8 cellular contexts compared by ENCODE assay signal in the genomic region with DNA sequence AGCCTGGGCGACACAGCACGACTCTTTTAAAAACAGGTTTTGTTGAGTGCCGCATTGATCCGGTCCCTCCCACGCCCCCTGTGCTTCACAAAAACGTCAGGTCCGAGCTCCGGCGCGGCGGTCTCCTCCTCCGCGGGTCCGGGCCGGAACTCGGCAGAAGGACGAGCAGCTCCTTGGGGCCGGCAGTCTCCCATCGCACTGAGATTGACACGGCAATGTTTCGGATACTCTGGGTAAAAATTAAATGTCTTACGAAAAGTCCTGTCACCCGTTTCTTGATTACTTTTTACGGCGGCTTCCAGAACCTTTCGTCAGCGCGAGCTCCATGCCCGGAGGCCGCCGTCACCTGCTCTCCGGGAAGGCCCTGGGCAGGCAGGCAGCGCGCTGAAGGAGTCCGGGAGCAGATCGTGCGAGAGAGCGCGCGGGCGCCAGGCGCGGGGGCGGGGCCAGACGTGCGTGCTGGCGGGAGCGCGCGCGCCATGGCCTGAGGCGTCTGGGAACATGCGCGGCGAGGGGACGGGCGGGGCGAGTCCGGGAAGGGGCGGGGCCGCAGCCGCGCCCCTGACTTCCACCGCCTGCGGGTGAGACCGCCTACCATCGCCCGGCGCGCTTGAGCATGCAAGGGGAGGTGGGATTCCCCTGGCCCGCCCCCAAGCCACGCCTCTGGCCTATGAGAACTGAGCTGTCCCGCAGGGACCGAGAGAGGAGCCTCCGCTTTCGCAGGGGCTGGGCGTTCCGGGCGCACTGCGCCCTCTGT. TPM values are rescaled to one million over a fixed set of nuclear protein-coding genes. Genes with fewer than 3 reads are reported as not detected.
DNase-seq lines count a peak whose midpoint lies in the region; ATAC-seq and TF ChIP-seq lines count a peak whose summit lies in the region.

No MANE protein-coding gene starts in this region.

- no peaks in the 10 kb centered on the region for H3K9me3 ChIP-seq in liver (ENCODE audit: control insufficient read depth in 4 of 4, low read length in 3 of 4)

- no peaks in the 10 kb centered on the region for H3K9me3 Mint-ChIP-seq in dendritic cell treated with granulocyte-macrophage colony-stimulating factor and Interleukin-4, amounts not matched to agents 40 ng/mL and 50 ng/mL, for 4 days

- peaks cover 9% of the 10 kb centered on the region for H3K4me1 Mint-ChIP-seq in dendritic cell treated with granulocyte-macrophage colony-stimulating factor and Interleukin-4, amounts not matched to agents 40 ng/mL and 50 ng/mL, for 4 days (ENCODE audit: low read depth)

- H3K4me3 ChIP-seq in liver (ENCODE audit: low read depth in 1 of 3, low read length in 3 of 3), result peak overlapping the region; percentile 43 to 79 (median 71)

- peaks cover 0 to 8% (median 4%) of the 10 kb centered on the region in 4 donors for H3K36me3 ChIP-seq in liver (ENCODE audit: control insufficient read depth in 4 of 4, insufficient read depth in 3 of 4, low read depth in 1 of 4, low read length in 3 of 4)

- H3K27me3 Mint-ChIP-seq in dendritic cell treated with granulocyte-macrophage colony-stimulating factor and Interleukin-4, amounts not matched to agents 40 ng/mL and 50 ng/mL, for 4 days, result no peaks in the 10 kb centered on the region

- H3K36me3 Mint-ChIP-seq in dendritic cell treated with granulocyte-macrophage colony-stimulating factor and Interleukin-4, amounts not matched to agents 40 ng/mL and 50 ng/mL, for 4 days (ENCODE audit: low read depth), result peaks cover 25% of the 10 kb centered on the region

- DNase-seq in CD1c-positive myeloid dendritic cell (ENCODE audit: extremely low spot score) (peak; percentile 100), NCI-H748 treated with DMSO at 0.1 percent for 48 hours (lab: John Stamatoyannopoulos, UW) (peak; percentile 87)
- DNase-seq in activated CD4-positive, alpha-beta T cell treated with anti-CD3 and anti-CD28 coated beads, Interleukin-2, amount 50 U/mL, for 4 hours, result peak; percentile 100
- DNase-seq in stimulated activated CD4-positive, alpha-beta T cell treated with anti-CD3 and anti-CD28 coated beads, Interleukin-4, amount 100 ng/mL, for 1 hour, result peak; percentile 99

- peak overlapping the region; percentile 98 for H3K27ac Mint-ChIP-seq in dendritic cell treated with granulocyte-macrophage colony-stimulating factor and Interleukin-4, amounts not matched to agents 40 ng/mL and 50 ng/mL, for 4 days

- TF ChIP-seq CTCF in liver (IDR thresholded peaks at IDR 0.05; ENCODE audit: low read depth, low read length, missing input control), result no peak

- intact Hi-C loops in dendritic cell treated with granulocyte-macrophage colony-stimulating factor and Interleukin-4, amounts not matched to agents 40 ng/mL and 50 ng/mL, for 4 days (cut with micrococcal nuclease), result loop anchor here (1.0 to 2.0 kb wide), 4 partner anchors 18 to 271 kb away; a partner anchor contains a TSS

- peak; percentile 91 to 93 for TF ChIP-seq RAD21 in liver (IDR thresholded peaks at IDR 0.05)

- under 1% methylated on average over 80 of the region's 80 CpGs for WGBS in liver

- ATAC-seq in GM19397 (IDR thresholded peaks at IDR 0.05; ENCODE audit: unreplicated experiment), result peak; percentile 89
- ATAC-seq in HG03565 (IDR thresholded peaks at IDR 0.05; ENCODE audit: unreplicated experiment), result peak; percentile 94

- H3K4me1 ChIP-seq in liver (ENCODE audit: control insufficient read depth in 4 of 4, insufficient read depth in 4 of 4, low read length in 3 of 4), result peaks cover 0 to 2% (median 0%) of the 10 kb centered on the region in 4 donors

- peak overlapping the region; percentile 91 for H3K4me3 Mint-ChIP-seq in dendritic cell treated with granulocyte-macrophage colony-stimulating factor and Interleukin-4, amounts not matched to agents 40 ng/mL and 50 ng/mL, for 4 days

- H3K27ac ChIP-seq in liver (ENCODE audit: low read depth in 1 of 2, low read length in 2 of 2), result peak overlapping the region; percentile 96

- peak overlapping the region; percentile 87 to 92 for H3K9ac ChIP-seq in liver (ENCODE audit: low read depth in 1 of 2, low read length in 2 of 2)

- no peaks in the 10 kb centered on the region for H3K27me3 ChIP-seq in liver (ENCODE audit: control insufficient read depth in 4 of 4, insufficient read depth in 4 of 4, low read length in 3 of 4)

TF ChIP-seq in liver, 16 proteins besides CTCF, POLR2A, EP300 and RAD21:
- TF ChIP-seq HNF4A (conservative IDR thresholded peaks at IDR 0.05) (no peak), SP1 (IDR thresholded peaks at IDR 0.05) (peak; percentile 86), GABPA (IDR thresholded peaks at IDR 0.05 in 1 of 2, conservative IDR thresholded peaks at IDR 0.05 in 1 of 2) (no peak), YY1 (IDR thresholded peaks at IDR 0.05) (peak; percentile 78), TAF1 (conservative IDR thresholded peaks at IDR 0.05) (peak; percentile 77), EGR1 (IDR thresholded peaks at IDR 0.05; ENCODE audit: low read depth in 2 of 2) (peak in 1 of 2 donors; percentile 80), FOXA2 (IDR thresholded peaks at IDR 0.05) (no peak), HNF4G (IDR thresholded peaks at IDR 0.05) (no peak), JUND (IDR thresholded peaks at IDR 0.05) (no peak), NR2F2 (IDR thresholded peaks at IDR 0.05) (no peak), RXRA (IDR thresholded peaks at IDR 0.05) (peak; percentile 50 to 64), FOXA1 (IDR thresholded peaks at IDR 0.05) (peak; percentile 62)
- TF ChIP-seq, protein P1, sequence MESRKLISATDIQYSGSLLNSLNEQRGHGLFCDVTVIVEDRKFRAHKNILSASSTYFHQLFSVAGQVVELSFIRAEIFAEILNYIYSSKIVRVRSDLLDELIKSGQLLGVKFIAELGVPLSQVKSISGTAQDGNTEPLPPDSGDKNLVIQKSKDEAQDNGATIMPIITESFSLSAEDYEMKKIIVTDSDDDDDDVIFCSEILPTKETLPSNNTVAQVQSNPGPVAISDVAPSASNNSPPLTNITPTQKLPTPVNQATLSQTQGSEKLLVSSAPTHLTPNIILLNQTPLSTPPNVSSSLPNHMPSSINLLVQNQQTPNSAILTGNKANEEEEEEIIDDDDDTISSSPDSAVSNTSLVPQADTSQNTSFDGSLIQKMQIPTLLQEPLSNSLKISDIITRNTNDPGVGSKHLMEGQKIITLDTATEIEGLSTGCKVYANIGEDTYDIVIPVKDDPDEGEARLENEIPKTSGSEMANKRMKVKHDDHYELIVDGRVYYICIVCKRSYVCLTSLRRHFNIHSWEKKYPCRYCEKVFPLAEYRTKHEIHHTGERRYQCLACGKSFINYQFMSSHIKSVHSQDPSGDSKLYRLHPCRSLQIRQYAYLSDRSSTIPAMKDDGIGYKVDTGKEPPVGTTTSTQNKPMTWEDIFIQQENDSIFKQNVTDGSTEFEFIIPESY (IDR thresholded peaks at IDR 0.05), result peak; percentile 53
- TF ChIP-seq, protein P2, sequence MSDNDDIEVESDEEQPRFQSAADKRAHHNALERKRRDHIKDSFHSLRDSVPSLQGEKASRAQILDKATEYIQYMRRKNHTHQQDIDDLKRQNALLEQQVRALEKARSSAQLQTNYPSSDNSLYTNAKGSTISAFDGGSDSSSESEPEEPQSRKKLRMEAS (IDR thresholded peaks at IDR 0.05), result peak; percentile 35
- TF ChIP-seq, protein P3, sequence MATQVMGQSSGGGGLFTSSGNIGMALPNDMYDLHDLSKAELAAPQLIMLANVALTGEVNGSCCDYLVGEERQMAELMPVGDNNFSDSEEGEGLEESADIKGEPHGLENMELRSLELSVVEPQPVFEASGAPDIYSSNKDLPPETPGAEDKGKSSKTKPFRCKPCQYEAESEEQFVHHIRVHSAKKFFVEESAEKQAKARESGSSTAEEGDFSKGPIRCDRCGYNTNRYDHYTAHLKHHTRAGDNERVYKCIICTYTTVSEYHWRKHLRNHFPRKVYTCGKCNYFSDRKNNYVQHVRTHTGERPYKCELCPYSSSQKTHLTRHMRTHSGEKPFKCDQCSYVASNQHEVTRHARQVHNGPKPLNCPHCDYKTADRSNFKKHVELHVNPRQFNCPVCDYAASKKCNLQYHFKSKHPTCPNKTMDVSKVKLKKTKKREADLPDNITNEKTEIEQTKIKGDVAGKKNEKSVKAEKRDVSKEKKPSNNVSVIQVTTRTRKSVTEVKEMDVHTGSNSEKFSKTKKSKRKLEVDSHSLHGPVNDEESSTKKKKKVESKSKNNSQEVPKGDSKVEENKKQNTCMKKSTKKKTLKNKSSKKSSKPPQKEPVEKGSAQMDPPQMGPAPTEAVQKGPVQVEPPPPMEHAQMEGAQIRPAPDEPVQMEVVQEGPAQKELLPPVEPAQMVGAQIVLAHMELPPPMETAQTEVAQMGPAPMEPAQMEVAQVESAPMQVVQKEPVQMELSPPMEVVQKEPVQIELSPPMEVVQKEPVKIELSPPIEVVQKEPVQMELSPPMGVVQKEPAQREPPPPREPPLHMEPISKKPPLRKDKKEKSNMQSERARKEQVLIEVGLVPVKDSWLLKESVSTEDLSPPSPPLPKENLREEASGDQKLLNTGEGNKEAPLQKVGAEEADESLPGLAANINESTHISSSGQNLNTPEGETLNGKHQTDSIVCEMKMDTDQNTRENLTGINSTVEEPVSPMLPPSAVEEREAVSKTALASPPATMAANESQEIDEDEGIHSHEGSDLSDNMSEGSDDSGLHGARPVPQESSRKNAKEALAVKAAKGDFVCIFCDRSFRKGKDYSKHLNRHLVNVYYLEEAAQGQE (IDR thresholded peaks at IDR 0.05), result peak; percentile 72
- TF ChIP-seq, protein P4, sequence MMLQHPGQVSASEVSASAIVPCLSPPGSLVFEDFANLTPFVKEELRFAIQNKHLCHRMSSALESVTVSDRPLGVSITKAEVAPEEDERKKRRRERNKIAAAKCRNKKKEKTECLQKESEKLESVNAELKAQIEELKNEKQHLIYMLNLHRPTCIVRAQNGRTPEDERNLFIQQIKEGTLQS (IDR thresholded peaks at IDR 0.05), result no peak

RNA-seq across cellular contexts. Expression of a gene that starts 11.7 kb away (rescaled TPM):
- total RNA-seq in liver, result under 1 TPM; 0.14 to 0.17 TPM
- under 1 TPM; 0.17 to 0.22 TPM for polyA plus RNA-seq in liver

RNA-seq across cellular contexts. Expression of a gene that starts 19.3 kb away (rescaled TPM):
- 1 to 10 TPM; 2.8 to 3.8 TPM for total RNA-seq in liver
- 1 to 10 TPM; 1.5 to 3.5 TPM for polyA plus RNA-seq in liver

Comparison
In these comparisons a context has a peak if more than half of its experiments do, and no peak if none do; other contexts are left out.
1. Peak in every context shown above with its lines: DNase-seq, ATAC-seq, H3K4me3 ChIP-seq and H3K27ac ChIP-seq.